Comparison of ENCODE assay signal across 14 cellular contexts in genomic region chr5:88393082-88393481, GRCh38.
"Had no signal": no experiment of that assay in that cellular context is flagged by ENCODE, and none has a peak within 500 bp of the region (broad histone marks: within the 10 kb centered on the region; RNA-seq: fewer than 3 reads in every experiment).

No MANE protein-coding gene starts in this region.

- H3K9me3 ChIP-seq: body of pancreas, left ventricle myocardium inferior, tibial artery had no signal

- H3K27me3 ChIP-seq: body of pancreas, tibial artery had no signal

- H3K4me1 ChIP-seq: body of pancreas, parathyroid adenoma, tibial artery had no signal

- DNase-seq: activated CD4-positive, alpha-beta T cell treated with anti-CD3 and anti-CD28 coated beads, Interleukin-2, amount 50 U/mL, for 48 hours; activated T-cell treated with anti-CD3 and anti-CD28 coated beads for 4 hours; body of pancreas; central memory CD4-positive, alpha-beta T cell; cortex of kidney; effector CD4-positive, alpha-beta T cell; left ventricle myocardium inferior; mammary epithelial cell; naive thymus-derived CD8-positive, alpha-beta T cell; stimulated activated naive B cell treated with anti-CD40 and anti-IgM and Interleukin-4, amounts not matched to agents 10 μg/mL and 1 μg/mL and 100 μg/mL, for 72 hours; T-helper 17 cell; tibial artery had no signal

- ATAC-seq: body of pancreas; naive thymus-derived CD8-positive, alpha-beta T cell; stimulated activated naive B cell treated with anti-CD40 and anti-IgM and Interleukin-4, amounts not matched to agents 10 μg/mL and 1 μg/mL and 100 μg/mL, for 72 hours; T-helper 17 cell had no signal

- H3K36me3 ChIP-seq: left ventricle myocardium inferior, tibial artery had no signal

- H3K9ac ChIP-seq: parathyroid adenoma had no signal

- H3K4me3 ChIP-seq: body of pancreas, left ventricle myocardium inferior, tibial artery had no signal

- H3K27ac ChIP-seq: body of pancreas, left ventricle myocardium inferior, parathyroid adenoma, tibial artery, VCaP had no signal
